In genomic region chr18:60053747-60054304, GRCh38 we compare ENCODE assay signal across 1 cellular context.
TF ChIP-seq lines count a peak whose summit lies in the region.

No MANE protein-coding gene starts in this region.

TF ChIP-seq in K562, 482 proteins besides CTCF, POLR2A, EP300 and RAD21 (continued from another document and continues in another):
- no peak for TF ChIP-seq FOXO4 (CRISPR knock-in tag; IDR thresholded peaks at IDR 0.05)
- TF ChIP-seq CREBBP (IDR thresholded peaks at IDR 0.05; ENCODE audit: low read depth, low read length) = no peak
- TF ChIP-seq ZNF785 (CRISPR knock-in tag; IDR thresholded peaks at IDR 0.05) = no peak
- TF ChIP-seq ZNF12 (CRISPR knock-in tag; IDR thresholded peaks at IDR 0.05) = no peak
- no peak for TF ChIP-seq ZZZ3 (IDR thresholded peaks at IDR 0.05)
- TF ChIP-seq ZNF121 (CRISPR knock-in tag; conservative IDR thresholded peaks at IDR 0.05) = no peak
- no peak for TF ChIP-seq ZBTB17 (CRISPR knock-in tag; IDR thresholded peaks at IDR 0.05)
- TF ChIP-seq ZNF507 (tag; conservative IDR thresholded peaks at IDR 0.05) = no peak
- no peak for TF ChIP-seq ARID4B (CRISPR knock-in tag; IDR thresholded peaks at IDR 0.05)
- TF ChIP-seq NR2F6 (CRISPR knock-in tag; IDR thresholded peaks at IDR 0.05) = no peak
- no peak for TF ChIP-seq LCOR (CRISPR knock-in tag; IDR thresholded peaks at IDR 0.05)
- TF ChIP-seq ZBTB33 (CRISPR knock-in tag; IDR thresholded peaks at IDR 0.05) = no peak
- peak; percentile 80 for TF ChIP-seq PKNOX1 (IDR thresholded peaks at IDR 0.05)
- no peak for TF ChIP-seq TAF15 (IDR thresholded peaks at IDR 0.05; ENCODE audit: low read depth, low read length)
- TF ChIP-seq ZNF830 (CRISPR knock-in tag; IDR thresholded peaks at IDR 0.05) = no peak
- TF ChIP-seq DACH1 (IDR thresholded peaks at IDR 0.05; ENCODE audit: partially characterized antibody) = peak; percentile 87
- no peak for TF ChIP-seq ZNF384 (IDR thresholded peaks at IDR 0.05; ENCODE audit: low read depth, low read length)
- TF ChIP-seq E2F6 (IDR thresholded peaks at IDR 0.05; ENCODE audit: borderline replicate concordance in 1 of 2, extremely low read depth in 1 of 2, insufficient read depth in 1 of 2, insufficient read length in 1 of 2, low read depth in 1 of 2, low read length in 1 of 2, poor library complexity in 1 of 2, severe bottlenecking in 1 of 2) = peak; percentile 45 to 62
- TF ChIP-seq ZC3H4 (CRISPR knock-in tag; IDR thresholded peaks at IDR 0.05; ENCODE audit: borderline replicate concordance) = no peak
- no peak for TF ChIP-seq BRF2 (IDR thresholded peaks at IDR 0.05; ENCODE audit: borderline replicate concordance, insufficient read depth, insufficient read length)
- TF ChIP-seq CREB3 (tag; conservative IDR thresholded peaks at IDR 0.05; ENCODE audit: low read depth) = peak; percentile 82
- TF ChIP-seq HBP1 (CRISPR knock-in tag; IDR thresholded peaks at IDR 0.05) = no peak
- TF ChIP-seq CAMTA2 (CRISPR knock-in tag; conservative IDR thresholded peaks at IDR 0.05) = no peak
- TF ChIP-seq ETS2 (tag; IDR thresholded peaks at IDR 0.05; ENCODE audit: borderline replicate concordance, poor library complexity, severe bottlenecking) = no peak
- no peak for TF ChIP-seq HMGXB4 (CRISPR knock-in tag; IDR thresholded peaks at IDR 0.05)
- no peak for TF ChIP-seq ZFP91 (CRISPR knock-in tag; IDR thresholded peaks at IDR 0.05)
- TF ChIP-seq CCAR2 (IDR thresholded peaks at IDR 0.05; ENCODE audit: low read depth, low read length) = no peak
- TF ChIP-seq MTA3 (IDR thresholded peaks at IDR 0.05; ENCODE audit: borderline replicate concordance) = peak; percentile 51; the same call in 1 of the 2 replicates
- no peak for TF ChIP-seq ZNF512 (tag; IDR thresholded peaks at IDR 0.05)
- no peak for TF ChIP-seq STAT6 (CRISPR knock-in tag; IDR thresholded peaks at IDR 0.05)
- no peak for TF ChIP-seq CBX2 (IDR thresholded peaks at IDR 0.05; ENCODE audit: insufficient read depth, low read length, poor library complexity, severe bottlenecking)
- no peak for TF ChIP-seq ZBTB2 (IDR thresholded peaks at IDR 0.05)
